ENCODE assay signal across 1 cellular context in genomic region chr18:67133669-67134068, GRCh38.
TF ChIP-seq lines count a peak whose summit lies in the region.

No MANE protein-coding gene starts in this region.

TF ChIP-seq in WTC11, 78 proteins besides CTCF, POLR2A, EP300 and RAD21 (continued from another document):
- TF ChIP-seq USF1 (CRISPR knock-in tag; IDR thresholded peaks at IDR 0.05) (no peak), ARID4B (CRISPR knock-in tag; IDR thresholded peaks at IDR 0.05; ENCODE audit: borderline replicate concordance) (no peak), MYBL2 (CRISPR knock-in tag; IDR thresholded peaks at IDR 0.05) (no peak), ZNF425 (CRISPR knock-in tag; conservative IDR thresholded peaks at IDR 0.05) (no peak), ZNF671 (CRISPR knock-in tag; IDR thresholded peaks at IDR 0.05) (no peak), ZNF263 (CRISPR knock-in tag; IDR thresholded peaks at IDR 0.05; ENCODE audit: low read depth) (no peak)
